13 cellular contexts compared by ENCODE assay signal in genomic region chr2:20561703-20562454, GRCh38.
DNase-seq lines count a peak whose midpoint lies in the region; ATAC-seq and TF ChIP-seq lines count a peak whose summit lies in the region.
"Had no signal": no experiment of that assay in that cellular context is flagged by ENCODE, and none has a peak within 500 bp of the region (broad histone marks: within the 10 kb centered on the region; RNA-seq: fewer than 3 reads in every experiment).

No MANE protein-coding gene starts in this region.

- peaks cover 11% of the 10 kb centered on the region for H3K4me1 ChIP-seq in hepatocyte (ENCODE audit: insufficient read depth)
- H3K4me1 ChIP-seq: Peyer's patch, prostate gland had no signal

- H3K27ac Mint-ChIP-seq in T-helper 2 cell treated with Interferon-gamma antibody and Interleukin-4, amounts not matched to agents 5 μg/mL and 100 μg/mL, for 36 hours: no peak overlapping the region

- no peaks in the 10 kb centered on the region for H3K9me3 Mint-ChIP-seq in T-helper 2 cell treated with Interferon-gamma antibody and Interleukin-4, amounts not matched to agents 5 μg/mL and 100 μg/mL, for 36 hours

- TF ChIP-seq CTCF in AG04449 (IDR thresholded peaks at IDR 0.05; ENCODE audit: insufficient read depth, low read length, missing control alignments): no peak
- no peak for TF ChIP-seq CTCF in hepatocyte (IDR thresholded peaks at IDR 0.05; ENCODE audit: poor library complexity)

- no peaks in the 10 kb centered on the region for H3K36me3 ChIP-seq in hepatocyte (replicated peaks; ENCODE audit: insufficient read depth, low read depth)
- H3K36me3 ChIP-seq: cardiac muscle cell, gastrocnemius medialis, Peyer's patch, prostate gland had no signal

- CTCF ChIA-PET in AG04449 (lab: Yijun Ruan, JAX): interaction anchor here (1.4 to 1.5 kb wide), 2 partner anchors 10 to 25 kb away, joined by 3 to 5 read pairs; no protein-coding TSS in a partner anchor

- WGBS in hepatocyte (ENCODE audit: low lambda C conversion rate, missing lambda C conversion rate): 72% methylated on average over 7 of the region's 7 CpGs

- H3K36me3 Mint-ChIP-seq in T-helper 2 cell treated with Interferon-gamma antibody and Interleukin-4, amounts not matched to agents 5 μg/mL and 100 μg/mL, for 36 hours (ENCODE audit: low read depth): no peaks in the 10 kb centered on the region

- H3K4me3 ChIP-seq in AG04449 (ENCODE audit: low read depth, low read length) (no peak overlapping the region), hepatocyte (no peak overlapping the region)
- H3K4me3 ChIP-seq: cardiac muscle cell, gastrocnemius medialis, Peyer's patch, prostate gland, testis had no signal

- H3K27ac ChIP-seq in hepatocyte: no peak overlapping the region
- H3K27ac ChIP-seq: cardiac muscle cell, Peyer's patch, prostate gland, testis had no signal

- no peak for ATAC-seq in HG03442 (IDR thresholded peaks at IDR 0.05; ENCODE audit: unreplicated experiment)
- ATAC-seq: gastrocnemius medialis had no signal

- no peak overlapping the region for H3K4me2 ChIP-seq in hepatocyte

- H3K27me3 ChIP-seq in hepatocyte: no peaks in the 10 kb centered on the region
- H3K27me3 ChIP-seq: cardiac muscle cell, gastrocnemius medialis, Peyer's patch, testis had no signal

- no peaks in the 10 kb centered on the region for H3K4me1 Mint-ChIP-seq in T-helper 2 cell treated with Interferon-gamma antibody and Interleukin-4, amounts not matched to agents 5 μg/mL and 100 μg/mL, for 36 hours (ENCODE audit: low read depth)

- H3K79me2 ChIP-seq in hepatocyte: no peaks in the 10 kb centered on the region

- H3K4me3 Mint-ChIP-seq in T-helper 2 cell treated with Interferon-gamma antibody and Interleukin-4, amounts not matched to agents 5 μg/mL and 100 μg/mL, for 36 hours: no peak overlapping the region

- no peaks in the 10 kb centered on the region for H4K20me1 ChIP-seq in hepatocyte (ENCODE audit: insufficient read depth, poor library complexity, severe bottlenecking)

- POLR2A ChIA-PET in AG04449 (lab: Yijun Ruan, JAX): interaction anchor here (2.5 kb wide), 1 partner anchor 115 kb away, joined by 9 read pairs; the partner anchor contains the start of gene RHOB

- H3K9me2 ChIP-seq in hepatocyte (replicated peaks; ENCODE audit: insufficient read depth): no peaks in the 10 kb centered on the region

- peaks cover 5% of the 10 kb centered on the region for H3K27me3 Mint-ChIP-seq in T-helper 2 cell treated with Interferon-gamma antibody and Interleukin-4, amounts not matched to agents 5 μg/mL and 100 μg/mL, for 36 hours (ENCODE audit: low read depth)

- DNase-seq in AG04449 (ENCODE audit: low read depth, low spot score): peak; percentile 42
- DNase-seq in HS-5 (ENCODE audit: low read depth): peak; percentile 66
- DNase-seq in astrocyte of the hippocampus (ENCODE audit: low read depth, low spot score): peak; percentile 84
- peak; percentile 55 for DNase-seq in hepatocyte (ENCODE audit: low spot score)
- no peak for DNase-seq in T-helper 2 cell treated with Interferon-gamma antibody and Interleukin-4, amounts not matched to agents 5 μg/mL and 100 μg/mL, for 36 hours (ENCODE audit: low spot score)
- DNase-seq in amygdala (lab: John Stamatoyannopoulos, UW): no peak
- DNase-seq in NCI-H748 (lab: John Stamatoyannopoulos, UW; ENCODE audit: unreplicated experiment): no peak
- DNase-seq: gastrocnemius medialis, testis had no signal

- H2AFZ ChIP-seq in hepatocyte: no peak overlapping the region

- no peaks in the 10 kb centered on the region for H3K9me3 ChIP-seq in hepatocyte (ENCODE audit: low read depth)
- H3K9me3 ChIP-seq: gastrocnemius medialis, Peyer's patch, prostate gland, testis had no signal

Comparison
In these comparisons a context has a peak if more than half of its experiments do, and no peak if none do; other contexts are left out.
1. DNase-seq: peak in AG04449 (single experiment), HS-5 (single experiment), astrocyte of the hippocampus (single experiment) and hepatocyte (single experiment); none in T-helper 2 cell treated with Interferon-gamma antibody and Interleukin-4, amounts not matched to agents 5 μg/mL and 100 μg/mL, for 36 hours (single experiment), amygdala (0 of 56) and NCI-H748 (single experiment).